1 cellular context compared by ENCODE assay signal in the genomic region with DNA sequence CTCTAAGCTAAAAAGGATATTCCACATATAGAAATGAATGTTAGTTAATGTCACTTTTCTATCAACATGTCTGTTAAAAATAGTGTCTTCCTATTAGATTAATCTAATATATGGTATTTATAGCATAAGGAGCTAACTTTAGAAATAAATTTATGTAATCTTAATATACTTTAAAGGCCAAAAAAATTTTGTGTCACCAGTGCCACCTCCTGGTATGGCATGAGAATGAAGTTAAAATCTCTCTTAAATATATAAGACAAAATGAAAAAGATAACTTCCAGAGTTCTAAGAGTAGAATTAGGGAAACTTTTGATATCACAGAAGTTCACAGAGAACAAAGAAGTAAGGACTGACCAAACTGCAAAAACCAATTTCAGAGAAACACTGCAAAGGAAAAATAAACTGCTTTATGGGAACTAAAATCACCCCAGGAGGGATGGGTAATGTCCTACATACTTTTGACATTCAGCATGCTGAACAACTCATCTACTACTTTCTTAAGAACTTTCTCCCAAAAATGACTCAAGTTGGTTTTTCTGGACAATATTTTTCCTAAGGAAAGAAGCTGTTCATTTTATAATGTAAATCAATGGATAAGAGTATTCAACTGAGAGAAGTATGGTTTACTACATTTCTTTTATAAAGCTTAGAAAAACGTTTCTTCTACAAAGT.
TF ChIP-seq lines count a peak whose summit lies in the region.

No MANE protein-coding gene starts in this region.

TF ChIP-seq in WTC11, 78 proteins besides CTCF, POLR2A, EP300 and RAD21 (continued from another document):
- TF ChIP-seq, protein P1, sequence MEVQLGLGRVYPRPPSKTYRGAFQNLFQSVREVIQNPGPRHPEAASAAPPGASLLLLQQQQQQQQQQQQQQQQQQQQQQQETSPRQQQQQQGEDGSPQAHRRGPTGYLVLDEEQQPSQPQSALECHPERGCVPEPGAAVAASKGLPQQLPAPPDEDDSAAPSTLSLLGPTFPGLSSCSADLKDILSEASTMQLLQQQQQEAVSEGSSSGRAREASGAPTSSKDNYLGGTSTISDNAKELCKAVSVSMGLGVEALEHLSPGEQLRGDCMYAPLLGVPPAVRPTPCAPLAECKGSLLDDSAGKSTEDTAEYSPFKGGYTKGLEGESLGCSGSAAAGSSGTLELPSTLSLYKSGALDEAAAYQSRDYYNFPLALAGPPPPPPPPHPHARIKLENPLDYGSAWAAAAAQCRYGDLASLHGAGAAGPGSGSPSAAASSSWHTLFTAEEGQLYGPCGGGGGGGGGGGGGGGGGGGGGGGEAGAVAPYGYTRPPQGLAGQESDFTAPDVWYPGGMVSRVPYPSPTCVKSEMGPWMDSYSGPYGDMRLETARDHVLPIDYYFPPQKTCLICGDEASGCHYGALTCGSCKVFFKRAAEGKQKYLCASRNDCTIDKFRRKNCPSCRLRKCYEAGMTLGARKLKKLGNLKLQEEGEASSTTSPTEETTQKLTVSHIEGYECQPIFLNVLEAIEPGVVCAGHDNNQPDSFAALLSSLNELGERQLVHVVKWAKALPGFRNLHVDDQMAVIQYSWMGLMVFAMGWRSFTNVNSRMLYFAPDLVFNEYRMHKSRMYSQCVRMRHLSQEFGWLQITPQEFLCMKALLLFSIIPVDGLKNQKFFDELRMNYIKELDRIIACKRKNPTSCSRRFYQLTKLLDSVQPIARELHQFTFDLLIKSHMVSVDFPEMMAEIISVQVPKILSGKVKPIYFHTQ (CRISPR knock-in tag; IDR thresholded peaks at IDR 0.05): no peak
